ENCODE assay signal across 19 cellular contexts in the genomic region with DNA sequence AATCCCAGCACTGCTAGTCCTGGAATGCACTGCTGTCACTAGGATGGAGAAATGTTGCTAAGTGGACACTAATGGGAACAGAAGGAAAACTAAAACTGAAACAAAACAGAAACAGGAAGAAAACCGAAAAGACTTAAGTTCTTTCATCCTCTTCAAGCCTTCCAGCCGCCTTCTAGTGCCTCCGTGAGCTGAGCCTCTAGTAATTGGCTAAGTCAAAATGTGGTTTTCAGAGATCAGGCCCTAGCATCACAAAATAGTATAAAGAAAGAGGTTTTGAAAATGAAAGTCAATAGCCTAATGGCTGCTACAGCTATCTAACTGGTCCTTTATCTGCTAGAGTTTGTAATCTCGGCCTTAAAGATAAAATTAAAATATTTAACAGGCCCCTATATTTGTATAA.
A peak's percentile ranks its signal among the peaks of the same experiment; 100 is the strongest.
DNase-seq lines count a peak whose midpoint lies in the region; ATAC-seq and TF ChIP-seq lines count a peak whose summit lies in the region.
"Had no signal": no experiment of that assay in that cellular context is flagged by ENCODE, and none has a peak within 500 bp of the region (broad histone marks: within the 10 kb centered on the region; RNA-seq: fewer than 3 reads in every experiment).

No MANE protein-coding gene starts in this region.

- H3K4me1 ChIP-seq in adipocyte (ENCODE audit: control insufficient read depth, insufficient read depth, low read length): no peaks in the 10 kb centered on the region
- no peaks in the 10 kb centered on the region for H3K4me1 ChIP-seq in neural progenitor cell
- no peaks in the 10 kb centered on the region for H3K4me1 ChIP-seq in GM23338 (ENCODE audit: insufficient read depth)
- H3K4me1 ChIP-seq: esophagus squamous epithelium, heart left ventricle, pancreas had no signal

- no peaks in the 10 kb centered on the region for H3K4me1 Mint-ChIP-seq in neural progenitor cell
- H3K4me1 Mint-ChIP-seq in GM23338: no peaks in the 10 kb centered on the region; the same call in 2 of the 3 replicates

- no peaks in the 10 kb centered on the region for H3K9me3 Mint-ChIP-seq in neural progenitor cell
- no peaks in the 10 kb centered on the region for H3K9me3 Mint-ChIP-seq in GM23338

- H3K9ac ChIP-seq in adipocyte (ENCODE audit: low read length) (no peak overlapping the region), neural progenitor cell (no peak overlapping the region)

- H3K27me3 Mint-ChIP-seq in neural progenitor cell (ENCODE audit: insufficient read depth, low read depth) (no peaks in the 10 kb centered on the region), GM23338 (ENCODE audit: insufficient read depth, low read depth, poor library complexity) (no peaks in the 10 kb centered on the region)

- DNase-seq in adipocyte (ENCODE audit: low read depth) (no peak), neural progenitor cell (ENCODE audit: low spot score) (no peak), NCI-H446 (lab: John Stamatoyannopoulos, UW) (no peak), nucleus accumbens (lab: John Stamatoyannopoulos, UW) (no peak), GM23338 (ENCODE audit: low spot score) (no peak)
- DNase-seq: dermis blood vessel endothelial cell; esophagus squamous epithelium; GF-D8; heart left ventricle; KBM-7; mucosa of descending colon; NCI-H1436; NCI-H524; pancreas; stimulated activated naive CD4-positive, alpha-beta T cell treated with Interleukin-2 at 50 U/mL for 16 hours had no signal

- H3F3A ChIP-seq in neural progenitor cell (ENCODE audit: low read depth): no peaks in the 10 kb centered on the region
- no peaks in the 10 kb centered on the region for H3F3A ChIP-seq in GM23338 (replicated peaks; ENCODE audit: low read depth)

- no peaks in the 10 kb centered on the region for H3K36me3 Mint-ChIP-seq in neural progenitor cell
- no peaks in the 10 kb centered on the region for H3K36me3 Mint-ChIP-seq in GM23338 (ENCODE audit: low read depth)

- H2AFZ ChIP-seq in neural progenitor cell (replicated peaks) (no peak overlapping the region), GM23338 (no peak overlapping the region)

- no peak overlapping the region for H3K4me2 ChIP-seq in neural progenitor cell
- H3K4me2 ChIP-seq in GM23338: no peak overlapping the region

- H3K79me2 ChIP-seq in neural progenitor cell (ENCODE audit: low read depth) (no peaks in the 10 kb centered on the region), GM23338 (replicated peaks; ENCODE audit: insufficient read depth) (no peaks in the 10 kb centered on the region)

- H3K9me2 ChIP-seq in GM23338 (ENCODE audit: insufficient read depth): no peaks in the 10 kb centered on the region

- H3K9me3 ChIP-seq in adipocyte (ENCODE audit: control insufficient read depth, low read length): no peaks in the 10 kb centered on the region
- no peaks in the 10 kb centered on the region for H3K9me3 ChIP-seq in neural progenitor cell (ENCODE audit: low read depth)
- H3K9me3 ChIP-seq: esophagus squamous epithelium, heart left ventricle, mucosa of descending colon, pancreas had no signal

- H4K20me1 ChIP-seq in neural progenitor cell (ENCODE audit: low read depth) (no peaks in the 10 kb centered on the region), GM23338 (replicated peaks; ENCODE audit: insufficient read depth) (no peaks in the 10 kb centered on the region)

- no peak overlapping the region for H3K4me3 Mint-ChIP-seq in neural progenitor cell
- H3K4me3 Mint-ChIP-seq in GM23338: no peak overlapping the region

- peak; percentile 46 for ATAC-seq in GM18511 (IDR thresholded peaks at IDR 0.05; ENCODE audit: unreplicated experiment)
- ATAC-seq in GM21529 (IDR thresholded peaks at IDR 0.05; ENCODE audit: unreplicated experiment): peak; percentile 58
- ATAC-seq in HG03432 (IDR thresholded peaks at IDR 0.05; ENCODE audit: unreplicated experiment): peak; percentile 54
- ATAC-seq in GM23338: no peak
- ATAC-seq: heart left ventricle, mucosa of descending colon, pancreas had no signal

- H3K27ac ChIP-seq in neural progenitor cell: no peak overlapping the region
- no peak overlapping the region for H3K27ac ChIP-seq in GM23338 (ENCODE audit: low read depth)
- H3K27ac ChIP-seq: esophagus squamous epithelium, pancreas had no signal

- H3K4me3 ChIP-seq in adipocyte (ENCODE audit: low read length) (peak overlapping the region; percentile 8), neural progenitor cell (no peak overlapping the region), GM23338 (no peak overlapping the region)
- H3K4me3 ChIP-seq: esophagus squamous epithelium, heart left ventricle, mucosa of descending colon, pancreas, skin epidermis had no signal

- H3K27me3 ChIP-seq in adipocyte (replicated peaks; ENCODE audit: control insufficient read depth, insufficient read depth, low read length) (no peaks in the 10 kb centered on the region), neural progenitor cell (no peaks in the 10 kb centered on the region), GM23338 (ENCODE audit: insufficient read depth) (no peaks in the 10 kb centered on the region)
- H3K27me3 ChIP-seq: esophagus squamous epithelium, pancreas had no signal

- H3K27ac Mint-ChIP-seq in neural progenitor cell: no peak overlapping the region
- H3K27ac Mint-ChIP-seq in GM23338: no peak overlapping the region

- H3K36me3 ChIP-seq in adipocyte (ENCODE audit: control insufficient read depth, insufficient read depth, low read length, severe bottlenecking) (no peaks in the 10 kb centered on the region), neural progenitor cell (no peaks in the 10 kb centered on the region), GM23338 (ENCODE audit: insufficient read depth) (no peaks in the 10 kb centered on the region)
- H3K36me3 ChIP-seq: esophagus squamous epithelium, heart left ventricle, pancreas had no signal

- TF ChIP-seq CTCF in neural progenitor cell (IDR thresholded peaks at IDR 0.05): no peak
- TF ChIP-seq CTCF in GM23338 (conservative IDR thresholded peaks at IDR 0.05; ENCODE audit: low read depth in 2 of 2): no peak

TF ChIP-seq in GM23338, 12 proteins besides CTCF, POLR2A, EP300 and RAD21 (continues in another document):
- no peak for TF ChIP-seq POLR2AphosphoS5 (IDR thresholded peaks at IDR 0.05; ENCODE audit: low read depth)
- no peak for TF ChIP-seq ETS1 (IDR thresholded peaks at IDR 0.05)
- TF ChIP-seq JUNB (IDR thresholded peaks at IDR 0.05; ENCODE audit: unreplicated experiment): no peak
- TF ChIP-seq ZNF331 (CRISPR knock-in tag; IDR thresholded peaks at IDR 0.05; ENCODE audit: low read depth): no peak
- TF ChIP-seq STAT1 (IDR thresholded peaks at IDR 0.05; ENCODE audit: unreplicated experiment): no peak
